8 cellular contexts compared by ENCODE assay signal in the genomic region with DNA sequence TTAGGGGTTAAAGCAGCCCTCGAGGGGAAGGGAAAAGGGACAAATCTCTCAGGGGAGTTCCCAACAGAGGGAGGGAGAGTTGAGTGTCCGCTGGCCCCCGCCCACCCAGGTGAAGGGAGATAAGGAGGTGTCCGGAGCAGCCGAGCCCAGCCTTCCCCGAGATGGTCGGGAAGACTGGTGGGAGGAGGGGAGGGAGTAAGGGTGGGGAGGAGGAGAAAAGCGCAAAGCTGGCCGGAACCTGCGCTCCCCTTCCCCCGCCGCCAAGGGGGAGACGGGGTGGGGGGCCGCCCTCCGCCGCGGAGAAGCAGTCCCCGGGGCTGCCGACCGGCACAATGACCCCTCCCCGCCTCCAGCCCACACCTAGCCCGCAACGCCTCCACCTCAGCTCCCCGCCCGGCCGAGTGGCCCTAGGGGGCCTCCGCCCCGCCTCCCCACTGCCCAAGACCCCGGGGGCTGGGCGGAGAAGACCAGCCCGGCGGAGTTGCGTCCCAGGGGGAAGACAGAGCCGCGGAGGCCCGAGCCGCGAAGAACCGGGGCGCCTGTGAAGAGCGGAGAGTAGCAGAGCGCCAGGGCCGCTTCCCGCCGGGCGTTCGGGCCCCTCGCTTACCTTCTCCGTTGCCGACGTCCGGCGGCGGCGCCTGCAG. TPM values are rescaled to one million over a fixed set of nuclear protein-coding genes. Genes with fewer than 3 reads are reported as not detected.
DNase-seq lines count a peak whose midpoint lies in the region; ATAC-seq, FAIRE-seq and TF ChIP-seq lines count a peak whose summit lies in the region.

No MANE protein-coding gene starts in this region.

- POLR2A ChIA-PET in activated CD4-positive, alpha-beta memory T cell treated with anti-CD3 and anti-CD28 coated beads for 36 hours (lab: Charles Lee), result interaction anchor here (0.9 to 1.7 kb wide), 4 partner anchors 11 to 369 kb away, joined by 3 to 10 read pairs (median 3); a partner anchor contains a TSS
- POLR2A ChIA-PET in endothelial cell of umbilical vein (lab: Charles Lee), result interaction anchor here (0.8 to 1.5 kb wide), 3 partner anchors 11 to 175 kb away, joined by 3 read pairs; a partner anchor contains a TSS

- H2AFZ ChIP-seq in endothelial cell of umbilical vein (ENCODE audit: low read depth, low read length), result peak overlapping the region; percentile 78

- peak overlapping the region; percentile 79 for H3K9ac ChIP-seq in endothelial cell of umbilical vein (replicated peaks; ENCODE audit: extremely low read depth, insufficient read depth, low read length)
- H3K9ac ChIP-seq in mucosa of rectum (ENCODE audit: low read depth in 1 of 2, low read length in 2 of 2), result peak overlapping the region; percentile 77 to 90

- H3K9me3 ChIP-seq in endothelial cell of umbilical vein (replicated peaks; ENCODE audit: control insufficient read depth, insufficient read depth, low read length), result no peaks in the 10 kb centered on the region
- no peaks in the 10 kb centered on the region for H3K9me3 ChIP-seq in mucosa of rectum (ENCODE audit: control insufficient read depth in 2 of 2, low read length in 2 of 2)

- H3K27me3 ChIP-seq in endothelial cell of umbilical vein (ENCODE audit: control insufficient read depth in 2 of 2, insufficient read depth in 2 of 2, low read length in 2 of 2) (no peaks in the 10 kb centered on the region), mucosa of rectum (ENCODE audit: control insufficient read depth in 2 of 2, insufficient read depth in 2 of 2, low read length in 2 of 2) (no peaks in the 10 kb centered on the region)

- FAIRE-seq in endothelial cell of umbilical vein (lab: Jason Lieb, UNC), result no peak

- H3K27ac ChIP-seq in endothelial cell of umbilical vein (ENCODE audit: insufficient read depth, low read depth, low read length) (peak overlapping the region; percentile 53), mucosa of rectum (ENCODE audit: low read depth in 2 of 2, low read length in 2 of 2) (peak overlapping the region; percentile 89 to 92)

- dilution Hi-C loops in endothelial cell of umbilical vein (cut with MboI; ENCODE audit: extremely low pct_ligation_motif_present, low sequenced_read_pairs), result no loop called here

- no peaks in the 10 kb centered on the region for H3K27me3 Mint-ChIP-seq in activated CD4-positive, alpha-beta memory T cell treated with anti-CD3 and anti-CD28 coated beads for 36 hours

- DNase-seq in DMS 273 (lab: John Stamatoyannopoulos, UW; ENCODE audit: unreplicated experiment) (peak; percentile 64), DMS 273 treated with DMSO at 0.1 percent for 48 hours (lab: John Stamatoyannopoulos, UW) (no peak), NCI-H146 (lab: John Stamatoyannopoulos, UW) (peak; percentile 78), endothelial cell of umbilical vein (ENCODE audit: low read depth, low spot score) (peak; percentile 48)
- peak; percentile 58 for DNase-seq in activated CD4-positive, alpha-beta memory T cell treated with anti-CD3 and anti-CD28 coated beads for 36 hours
- peak in 5 of 6 experiments; percentile 21 to 61 (median 54) for DNase-seq in stimulated activated naive CD4-positive, alpha-beta T cell (lab: John Stamatoyannopoulos, UW)

- H3K4me3 Mint-ChIP-seq in activated CD4-positive, alpha-beta memory T cell treated with anti-CD3 and anti-CD28 coated beads for 36 hours, result peak overlapping the region; percentile 97

- H3K9me1 ChIP-seq in endothelial cell of umbilical vein (replicated peaks; ENCODE audit: control insufficient read depth, extremely low read depth, insufficient read depth, low read length), result no peaks in the 10 kb centered on the region

- TF ChIP-seq CTCF in endothelial cell of umbilical vein (IDR thresholded peaks at IDR 0.05; ENCODE audit: extremely low read depth in 1 of 2, insufficient read depth in 1 of 2, low read depth in 1 of 2, low read length in 2 of 2), result no peak

- peaks cover 18% of the 10 kb centered on the region for H4K20me1 ChIP-seq in endothelial cell of umbilical vein (replicated peaks; ENCODE audit: control insufficient read depth, extremely low read depth, insufficient read depth, low read length)

- CTCF ChIA-PET in activated CD4-positive, alpha-beta memory T cell treated with anti-CD3 and anti-CD28 coated beads for 36 hours (lab: Charles Lee), result interaction anchor here (0.9 to 1.7 kb wide), 5 partner anchors 44 to 226 kb away, joined by 3 to 6 read pairs (median 3); a partner anchor contains a TSS
- CTCF ChIA-PET in endothelial cell of umbilical vein (lab: Charles Lee), result interaction anchor here (1.2 to 3.1 kb wide), 3 partner anchors 175 to 744 kb away, joined by 3 to 16 read pairs (median 6); a partner anchor contains a TSS

- no peak for TF ChIP-seq POLR2A in endothelial cell of umbilical vein (IDR thresholded peaks at IDR 0.05; ENCODE audit: low read depth, low read length)

- peaks cover 59% of the 10 kb centered on the region for H3K79me2 ChIP-seq in endothelial cell of umbilical vein (ENCODE audit: control insufficient read depth, insufficient read depth, low read length)

- H3K4me2 ChIP-seq in endothelial cell of umbilical vein (ENCODE audit: insufficient read depth, low read length), result peak overlapping the region; percentile 72

- H3K4me1 Mint-ChIP-seq in activated CD4-positive, alpha-beta memory T cell treated with anti-CD3 and anti-CD28 coated beads for 36 hours (ENCODE audit: low read depth), result peaks cover 35% of the 10 kb centered on the region

- no TSS peak for BruUV-seq in endothelial cell of umbilical vein (replicated peaks; lab: Mats Ljungman, UMichigan)

- intact Hi-C loops in activated CD4-positive, alpha-beta memory T cell treated with anti-CD3 and anti-CD28 coated beads for 36 hours (cut with micrococcal nuclease), result loop anchor here (1.0 to 5.0 kb wide), 7 partner anchors 43 to 597 kb away; a partner anchor contains a TSS
- intact Hi-C loops in endothelial cell of umbilical vein (cut with micrococcal nuclease), result loop anchor here (1.0 to 5.0 kb wide), 9 partner anchors 23 to 741 kb away; a partner anchor contains a TSS

- peak overlapping the region; percentile 98 for H3K27ac Mint-ChIP-seq in activated CD4-positive, alpha-beta memory T cell treated with anti-CD3 and anti-CD28 coated beads for 36 hours

- H3K36me3 ChIP-seq in endothelial cell of umbilical vein (ENCODE audit: control insufficient read depth in 2 of 2, extremely low read depth in 1 of 2, insufficient read depth in 2 of 2, low read length in 2 of 2), result peaks cover 0 to 2% of the 10 kb centered on the region in 2 experiments
- no peaks in the 10 kb centered on the region for H3K36me3 ChIP-seq in mucosa of rectum (ENCODE audit: control insufficient read depth in 2 of 2, insufficient read depth in 2 of 2, low read length in 2 of 2)

- no peaks in the 10 kb centered on the region for H3K9me3 Mint-ChIP-seq in activated CD4-positive, alpha-beta memory T cell treated with anti-CD3 and anti-CD28 coated beads for 36 hours

- peak overlapping the region; percentile 87 to 96 (median 91) for H3K4me3 ChIP-seq in endothelial cell of umbilical vein (replicated peaks in 1 of 3; ENCODE audit: insufficient read depth in 1 of 3, low read depth in 1 of 3, low read length in 3 of 3)
- peak overlapping the region; percentile 87 to 96 for H3K4me3 ChIP-seq in mucosa of rectum (ENCODE audit: low read length in 2 of 2)

- ATAC-seq in HG02588 (IDR thresholded peaks at IDR 0.05; ENCODE audit: unreplicated experiment), result peak; percentile 18

- H3K36me3 Mint-ChIP-seq in activated CD4-positive, alpha-beta memory T cell treated with anti-CD3 and anti-CD28 coated beads for 36 hours, result peaks cover 11% of the 10 kb centered on the region

- H3K4me1 ChIP-seq in endothelial cell of umbilical vein (ENCODE audit: control insufficient read depth, extremely low read depth, insufficient read depth, low read length) (peaks cover 13% of the 10 kb centered on the region), mucosa of rectum (ENCODE audit: control insufficient read depth in 2 of 2, insufficient read depth in 2 of 2, low read length in 2 of 2) (peaks cover 9 to 12% of the 10 kb centered on the region in 2 donors)

TF ChIP-seq in endothelial cell of umbilical vein, 7 proteins besides CTCF, POLR2A, EP300 and RAD21 (continues in another document):
- TF ChIP-seq POLR2AphosphoS5 (IDR thresholded peaks at IDR 0.05; ENCODE audit: insufficient read depth, low read depth, low read length), result no peak
- TF ChIP-seq MYC (IDR thresholded peaks at IDR 0.05; ENCODE audit: low read depth, low read length), result no peak
- no peak for TF ChIP-seq FOS (IDR thresholded peaks at IDR 0.05; ENCODE audit: borderline replicate concordance, insufficient read depth, low read length)
- no peak for TF ChIP-seq EZH2 (IDR thresholded peaks at IDR 0.05; ENCODE audit: borderline replicate concordance, low read depth, low read length, severe bottlenecking)
- no peak for TF ChIP-seq JUN (IDR thresholded peaks at IDR 0.05; ENCODE audit: borderline replicate concordance, insufficient read depth, insufficient read length, low read depth)
- TF ChIP-seq, protein P1, sequence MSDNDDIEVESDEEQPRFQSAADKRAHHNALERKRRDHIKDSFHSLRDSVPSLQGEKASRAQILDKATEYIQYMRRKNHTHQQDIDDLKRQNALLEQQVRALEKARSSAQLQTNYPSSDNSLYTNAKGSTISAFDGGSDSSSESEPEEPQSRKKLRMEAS (IDR thresholded peaks at IDR 0.05; ENCODE audit: insufficient read depth, insufficient read length), result no peak

RNA-seq across cellular contexts. Expression of a gene that starts 0.5 kb away (rescaled TPM):
- 10 to 100 TPM; 48.7 to 52.9 TPM for total RNA-seq in activated CD4-positive, alpha-beta memory T cell treated with anti-CD3 and anti-CD28 coated beads for 36 hours
- 55.1 and 58.6 TPM in 2 replicates for total RNA-seq in endothelial cell of umbilical vein
- 4.9 and 10.0 TPM in 2 replicates for polyA plus RNA-seq in endothelial cell of umbilical vein
- polyA plus RNA-seq in endothelial cell of umbilical vein (2011; cell fraction: cytosol; rRNA removed), result 14.8 and 20.1 TPM in 2 replicates
- polyA plus RNA-seq in endothelial cell of umbilical vein (2011; cell fraction: nucleus; rRNA removed), result 19.1 and 40.4 TPM in 2 replicates
- 40.4 and 51.1 TPM in 2 replicates for polyA plus RNA-seq in endothelial cell of umbilical vein (2012)
- polyA minus RNA-seq in endothelial cell of umbilical vein, result 32.5 and 35.3 TPM in 2 replicates
- polyA minus RNA-seq in endothelial cell of umbilical vein (2011; cell fraction: cytosol; rRNA and poly(A)+ RNA removed), result 32.9 TPM
- 43.1 and 53.1 TPM in 2 replicates for polyA minus RNA-seq in endothelial cell of umbilical vein (2011; cell fraction: nucleus; rRNA and poly(A)+ RNA removed)

RNA-seq across cellular contexts. Expression of a gene that starts 0.9 kb away (rescaled TPM):
- total RNA-seq in activated CD4-positive, alpha-beta memory T cell treated with anti-CD3 and anti-CD28 coated beads for 36 hours, result 1 to 10 TPM; 9.5 to 10.0 TPM
- 51.0 and 57.1 TPM in 2 replicates for total RNA-seq in endothelial cell of umbilical vein
- polyA plus RNA-seq in endothelial cell of umbilical vein, result 28.2 and 48.1 TPM in 2 replicates
- 58.5 and 79.8 TPM in 2 replicates for polyA plus RNA-seq in endothelial cell of umbilical vein (2011; cell fraction: cytosol; rRNA removed)
- 22.5 and 26.1 TPM in 2 replicates for polyA plus RNA-seq in endothelial cell of umbilical vein (2011; cell fraction: nucleus; rRNA removed)
- 147 and 151 TPM in 2 replicates for polyA plus RNA-seq in endothelial cell of umbilical vein (2012)
- 14.1 and 20.4 TPM in 2 replicates for polyA minus RNA-seq in endothelial cell of umbilical vein
- polyA minus RNA-seq in endothelial cell of umbilical vein (2011; cell fraction: cytosol; rRNA and poly(A)+ RNA removed), result 5.6 TPM
- polyA minus RNA-seq in endothelial cell of umbilical vein (2011; cell fraction: nucleus; rRNA and poly(A)+ RNA removed), result 6.5 and 10.7 TPM in 2 replicates
